Comparison of ENCODE assay signal across 1 cellular context in the genomic region with DNA sequence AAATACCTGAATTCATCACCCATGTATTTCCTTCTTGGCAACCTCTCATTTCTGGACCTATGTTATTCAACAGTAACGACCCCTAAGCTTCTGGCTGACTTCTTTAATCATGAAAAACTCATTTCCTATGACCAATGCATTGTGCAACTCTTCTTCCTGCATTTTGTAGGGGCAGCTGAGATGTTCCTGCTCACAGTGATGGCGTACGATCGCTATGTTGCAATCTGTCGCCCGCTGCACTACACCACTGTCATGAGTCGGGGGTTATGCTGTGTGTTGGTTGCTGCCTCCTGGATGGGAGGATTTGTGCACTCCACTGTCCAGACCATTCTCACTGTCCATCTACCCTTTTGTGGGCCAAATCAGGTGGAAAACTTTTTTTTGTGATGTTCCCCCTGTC.
A peak's percentile ranks its signal among the peaks of the same experiment; 100 is the strongest.
TF ChIP-seq lines count a peak whose summit lies in the region.

No MANE protein-coding gene starts in this region.

TF ChIP-seq in HepG2, 621 proteins besides CTCF, POLR2A, EP300 and RAD21:
- TF ChIP-seq ZNF572 (CRISPR knock-in tag; IDR thresholded peaks at IDR 0.05) = no peak
- peak; percentile 58; the same call in 1 of the 2 replicates for TF ChIP-seq CEBPB (IDR thresholded peaks at IDR 0.05; ENCODE audit: borderline replicate concordance, low read depth, low read length)
- TF ChIP-seq PRPF4 (IDR thresholded peaks at IDR 0.05; ENCODE audit: low read depth, low read length, poor library complexity, severe bottlenecking) = no peak
- no peak for TF ChIP-seq ZNF574 (CRISPR knock-in tag; IDR thresholded peaks at IDR 0.05)
- TF ChIP-seq, protein P1, sequence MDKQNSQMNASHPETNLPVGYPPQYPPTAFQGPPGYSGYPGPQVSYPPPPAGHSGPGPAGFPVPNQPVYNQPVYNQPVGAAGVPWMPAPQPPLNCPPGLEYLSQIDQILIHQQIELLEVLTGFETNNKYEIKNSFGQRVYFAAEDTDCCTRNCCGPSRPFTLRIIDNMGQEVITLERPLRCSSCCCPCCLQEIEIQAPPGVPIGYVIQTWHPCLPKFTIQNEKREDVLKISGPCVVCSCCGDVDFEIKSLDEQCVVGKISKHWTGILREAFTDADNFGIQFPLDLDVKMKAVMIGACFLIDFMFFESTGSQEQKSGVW (CRISPR knock-in tag; IDR thresholded peaks at IDR 0.05; ENCODE audit: borderline replicate concordance) = no peak
- TF ChIP-seq ERF (CRISPR knock-in tag; IDR thresholded peaks at IDR 0.05) = no peak
- TF ChIP-seq, protein P2, sequence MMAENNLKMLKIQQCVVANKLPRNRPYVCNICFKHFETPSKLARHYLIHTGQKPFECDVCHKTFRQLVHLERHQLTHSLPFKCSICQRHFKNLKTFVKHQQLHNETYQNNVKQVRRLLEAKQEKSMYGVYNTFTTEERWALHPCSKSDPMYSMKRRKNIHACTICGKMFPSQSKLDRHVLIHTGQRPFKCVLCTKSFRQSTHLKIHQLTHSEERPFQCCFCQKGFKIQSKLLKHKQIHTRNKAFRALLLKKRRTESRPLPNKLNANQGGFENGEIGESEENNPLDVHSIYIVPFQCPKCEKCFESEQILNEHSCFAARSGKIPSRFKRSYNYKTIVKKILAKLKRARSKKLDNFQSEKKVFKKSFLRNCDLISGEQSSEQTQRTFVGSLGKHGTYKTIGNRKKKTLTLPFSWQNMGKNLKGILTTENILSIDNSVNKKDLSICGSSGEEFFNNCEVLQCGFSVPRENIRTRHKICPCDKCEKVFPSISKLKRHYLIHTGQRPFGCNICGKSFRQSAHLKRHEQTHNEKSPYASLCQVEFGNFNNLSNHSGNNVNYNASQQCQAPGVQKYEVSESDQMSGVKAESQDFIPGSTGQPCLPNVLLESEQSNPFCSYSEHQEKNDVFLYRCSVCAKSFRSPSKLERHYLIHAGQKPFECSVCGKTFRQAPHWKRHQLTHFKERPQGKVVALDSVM (CRISPR knock-in tag; IDR thresholded peaks at IDR 0.05) = no peak
